In the genomic region with DNA sequence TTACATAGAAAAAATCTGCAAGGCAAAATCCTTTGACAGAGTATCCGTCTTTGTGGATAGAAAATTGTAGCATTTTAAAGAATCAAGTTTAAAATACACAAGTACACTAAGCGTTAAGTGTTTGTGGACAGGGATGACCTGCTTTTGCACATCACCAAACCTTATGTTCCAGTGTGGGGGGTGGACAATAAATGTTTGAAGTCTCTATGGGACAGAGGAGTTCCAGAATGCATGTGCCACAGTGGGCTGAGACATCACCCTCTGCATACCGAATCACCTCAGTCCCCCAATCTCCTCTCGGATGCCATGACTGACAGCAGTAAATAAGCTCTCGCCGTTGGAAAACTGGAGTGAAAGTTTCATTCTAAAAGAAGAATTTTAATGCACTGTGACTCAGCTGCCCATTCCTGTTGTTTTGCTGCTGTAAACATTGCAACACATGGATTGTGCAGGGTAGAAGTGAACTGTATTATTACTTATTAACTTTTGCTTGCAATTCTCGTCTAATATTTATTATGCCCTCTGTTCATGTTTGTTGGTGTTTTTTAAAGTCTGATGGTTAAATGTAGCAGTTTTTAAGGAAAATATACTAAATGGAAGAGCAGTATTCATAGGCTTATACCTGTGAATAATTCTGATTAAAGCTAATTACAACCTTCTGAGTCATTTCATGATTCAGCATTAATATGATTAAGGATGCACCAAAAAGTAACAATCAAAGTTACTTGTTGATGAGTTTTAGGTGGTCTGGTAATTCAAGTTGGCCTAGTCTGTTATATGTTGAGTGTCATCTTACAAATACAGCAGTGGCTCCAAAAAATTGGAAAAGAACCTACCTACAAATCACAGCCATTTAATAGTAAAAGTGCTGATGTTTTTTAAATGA, we compare ENCODE assay signal across 21 cellular contexts. TPM values are rescaled to one million over a fixed set of nuclear protein-coding genes. Genes with fewer than 3 reads are reported as not detected.
DNase-seq lines count a peak whose midpoint lies in the region; ATAC-seq and TF ChIP-seq lines count a peak whose summit lies in the region.
"Had no signal": no experiment of that assay in that cellular context is flagged by ENCODE, and none has a peak within 500 bp of the region (broad histone marks: within the 10 kb centered on the region; RNA-seq: fewer than 3 reads in every experiment).

No MANE protein-coding gene starts in this region.

- WGBS in liver: 27% methylated on average over 7 of the region's 7 CpGs
- no CpG with 5 or more reads among the region's 7 CpGs for WGBS in neuronal stem cell (ENCODE audit: extremely low coverage in 2 of 2, insufficient read length in 2 of 2, insufficient replicate concordance in 1 of 2), 2 donors

- POLR2A ChIA-PET in PC-3 (lab: Charles Lee; ENCODE audit: unreplicated experiment): no interaction called here

- H3K18ac ChIP-seq in neuronal stem cell (ENCODE audit: low read length): no peak overlapping the region

- H3K9ac ChIP-seq in PC-3 (ENCODE audit: low read length) (peak overlapping the region; percentile 80), liver (ENCODE audit: low read depth in 1 of 2, low read length in 2 of 2) (peak overlapping the region in 1 of 2 donors; percentile 42), neuronal stem cell (ENCODE audit: low read depth, low read length, poor library complexity) (no peak overlapping the region)
- H3K9ac ChIP-seq: KMS-11 had no signal

- no peaks in the 10 kb centered on the region for H3K36me3 ChIP-seq in PC-3 (ENCODE audit: low read depth, low read length)
- no peaks in the 10 kb centered on the region for H3K36me3 ChIP-seq in liver (ENCODE audit: control insufficient read depth in 4 of 4, insufficient read depth in 3 of 4, low read depth in 1 of 4, low read length in 3 of 4)
- no peaks in the 10 kb centered on the region for H3K36me3 ChIP-seq in neuronal stem cell (replicated peaks in 1 of 2; ENCODE audit: control insufficient read depth in 2 of 2, insufficient read depth in 2 of 2, low read length in 2 of 2)
- H3K36me3 ChIP-seq: neutrophil, SJCRH30 had no signal

- H3K4me1 ChIP-seq in PC-3 (ENCODE audit: insufficient read depth, low read length) (peaks cover 31% of the 10 kb centered on the region), liver (ENCODE audit: control insufficient read depth in 4 of 4, insufficient read depth in 4 of 4, low read length in 3 of 4) (peaks cover 1 to 11% (median 6%) of the 10 kb centered on the region in 4 donors), neuronal stem cell (ENCODE audit: control insufficient read depth in 2 of 2, insufficient read depth in 1 of 2, low read depth in 1 of 2, low read length in 2 of 2) (no peaks in the 10 kb centered on the region)
- H3K4me1 ChIP-seq: SJCRH30 had no signal

- no peaks in the 10 kb centered on the region for H3F3A ChIP-seq in PC-3 (ENCODE audit: low read length, unreplicated experiment)

- no peak for TF ChIP-seq CTCF in AG10803 (conservative IDR thresholded peaks at IDR 0.05; ENCODE audit: low read length)
- TF ChIP-seq CTCF in PC-3 (conservative IDR thresholded peaks at IDR 0.05; ENCODE audit: low read depth, low read length): no peak
- no peak for TF ChIP-seq CTCF in liver (IDR thresholded peaks at IDR 0.05; ENCODE audit: low read depth, low read length, missing input control)

- H3K4me2 ChIP-seq in PC-3 (ENCODE audit: low read length) (peak overlapping the region; percentile 55), neuronal stem cell (ENCODE audit: insufficient read depth, low read length, poor library complexity, severe bottlenecking) (no peak overlapping the region)
- H3K4me2 ChIP-seq: KMS-11 had no signal

- DNase-seq in AG10803 (ENCODE audit: low read depth): peak; percentile 36
- peak; percentile 72 for DNase-seq in PC-3
- DNase-seq in epithelial cell of prostate (ENCODE audit: low read depth, low spot score): no peak
- no peak for DNase-seq in germinal center (ENCODE audit: low spot score)
- no peak for DNase-seq in NCI-H524 (lab: John Stamatoyannopoulos, UW)
- DNase-seq in neuronal stem cell (ENCODE audit: low spot score): no peak
- DNase-seq: activated CD4-positive, alpha-beta memory T cell treated with anti-CD3 and anti-CD28 coated beads for 36 hours; activated naive CD4-positive, alpha-beta T cell treated with anti-CD3 and anti-CD28 coated beads, Interleukin-2, amount 10 ng/mL, durations not matched to agents 7 days and 5 days; CD4-positive, alpha-beta memory T cell; endodermal cell; foreskin melanocyte; NCI-H1105 treated with DMSO at 0.1 percent for 48 hours; NCI-H2107; NCI-H526 treated with DMSO at 0.1 percent for 48 hours; SJCRH30; stimulated activated CD4-positive, alpha-beta T cell treated with anti-CD3 and anti-CD28 coated beads, Interleukin-12 subunit alpha, Interleukin-12 subunit beta, amount 100 ng/mL, for 4 hours; stimulated activated CD8-positive, alpha-beta memory T cell treated with anti-CD3 and anti-CD28 coated beads, Interleukin-4, amount 100 ng/mL, for 48 hours had no signal

- H2BK120ac ChIP-seq in neuronal stem cell (ENCODE audit: low read depth, low read length): no peak overlapping the region

- no peak overlapping the region for H2BK12ac ChIP-seq in neuronal stem cell (ENCODE audit: low read length)

- H3K27ac ChIP-seq in PC-3 (ENCODE audit: low read length) (peak overlapping the region; percentile 99), epithelial cell of prostate (peak overlapping the region; percentile 67), liver (ENCODE audit: low read depth in 1 of 2, low read length in 2 of 2) (peak overlapping the region; percentile 22 to 69), neuronal stem cell (replicated peaks; ENCODE audit: low read length) (no peak overlapping the region)
- H3K27ac ChIP-seq: KMS-11, neutrophil, SJCRH30 had no signal

- no peak overlapping the region for H3K4ac ChIP-seq in neuronal stem cell (ENCODE audit: low read length)

- H3K79me2 ChIP-seq in PC-3 (ENCODE audit: low read length): no peaks in the 10 kb centered on the region

- no peak overlapping the region for H4K91ac ChIP-seq in neuronal stem cell (ENCODE audit: low read depth, low read length, poor library complexity)

- H4K8ac ChIP-seq in neuronal stem cell (ENCODE audit: low read depth, low read length): no peak overlapping the region

- no peak overlapping the region for H2AFZ ChIP-seq in PC-3 (ENCODE audit: low read length)
- no peak overlapping the region for H2AFZ ChIP-seq in neuronal stem cell (ENCODE audit: low read length)

- no peak overlapping the region for H2AK5ac ChIP-seq in neuronal stem cell (ENCODE audit: low read depth, low read length)

- H2BK15ac ChIP-seq in neuronal stem cell (ENCODE audit: low read length): no peak overlapping the region

- H2BK5ac ChIP-seq in neuronal stem cell (ENCODE audit: low read length): no peak overlapping the region

- no peaks in the 10 kb centered on the region for H3K9me2 ChIP-seq in PC-3 (replicated peaks; ENCODE audit: low read length)

- TF ChIP-seq RAD21 in liver (IDR thresholded peaks at IDR 0.05): peak in 1 of 2 donors; percentile 31

- no peaks in the 10 kb centered on the region for H3K27me3 ChIP-seq in PC-3 (ENCODE audit: low read length)
- no peaks in the 10 kb centered on the region for H3K27me3 ChIP-seq in liver (ENCODE audit: control insufficient read depth in 4 of 4, insufficient read depth in 4 of 4, low read length in 3 of 4)
- no peaks in the 10 kb centered on the region for H3K27me3 ChIP-seq in neuronal stem cell (ENCODE audit: control insufficient read depth in 3 of 3, insufficient read depth in 3 of 3, low read depth in 1 of 3, low read length in 3 of 3)
- H3K27me3 ChIP-seq: neutrophil, SJCRH30 had no signal

- H4K20me1 ChIP-seq in PC-3 (ENCODE audit: low read length): no peaks in the 10 kb centered on the region

- H3K4me3 ChIP-seq in AG10803 (ENCODE audit: low read length): no peak overlapping the region
- peak overlapping the region; percentile 5; the same call in 1 of the 2 replicates for H3K4me3 ChIP-seq in PC-3 (ENCODE audit: low read length)
- peak overlapping the region in 2 of 3 donors; percentile 5 to 23 for H3K4me3 ChIP-seq in liver (ENCODE audit: low read depth in 1 of 3, low read length in 3 of 3)
- H3K4me3 ChIP-seq in neuronal stem cell (ENCODE audit: low read length in 2 of 2): no peak overlapping the region
- H3K4me3 ChIP-seq: SJCRH30 had no signal

- H3K14ac ChIP-seq in neuronal stem cell (ENCODE audit: low read length): no peak overlapping the region

- ATAC-seq in PC-3 (peak; percentile 14), HG03460 (IDR thresholded peaks at IDR 0.05; ENCODE audit: unreplicated experiment) (no peak)

- intact Hi-C loops in PC-3 (cut with micrococcal nuclease): no loop called here

- no peak overlapping the region for H3K23ac ChIP-seq in neuronal stem cell (ENCODE audit: low read depth, low read length, poor library complexity)

- CTCF ChIA-PET in PC-3 (lab: Charles Lee): no interaction called here

- no TSS peak for BruUV-seq in PC-3 (replicated peaks; lab: Mats Ljungman, UMichigan)

- H3K79me1 ChIP-seq in neuronal stem cell (ENCODE audit: low read depth, low read length): no peaks in the 10 kb centered on the region

- no peaks in the 10 kb centered on the region for H3K9me3 ChIP-seq in PC-3 (ENCODE audit: low read length)
- no peaks in the 10 kb centered on the region for H3K9me3 ChIP-seq in liver (ENCODE audit: control insufficient read depth in 4 of 4, low read length in 3 of 4)
- no peaks in the 10 kb centered on the region for H3K9me3 ChIP-seq in neuronal stem cell (replicated peaks in 1 of 2; ENCODE audit: control insufficient read depth in 2 of 2, insufficient read depth in 1 of 2, low read depth in 1 of 2, low read length in 2 of 2)
- H3K9me3 ChIP-seq: neutrophil, SJCRH30 had no signal

TF ChIP-seq in liver, 16 proteins besides CTCF, POLR2A, EP300 and RAD21 (continues in another document):
- no peak for TF ChIP-seq HNF4G (IDR thresholded peaks at IDR 0.05)

RNA-seq across cellular contexts. Expression of a gene that starts 24.0 kb away (rescaled TPM):
- 21.2 and 31.5 TPM in 2 replicates for total RNA-seq in PC-3 (2014; rRNA removed)
- 10 to 100 TPM; 14.2 to 15.1 TPM for total RNA-seq in liver
- 1 to 10 TPM; 7.2 to 7.7 TPM for polyA plus RNA-seq in liver
- 15.8 TPM for polyA plus RNA-seq in neuronal stem cell (2013, experiment 1 of 2)
- polyA plus RNA-seq in neuronal stem cell (2013, experiment 2 of 2): 16.0 TPM

RNA-seq across cellular contexts. Expression of a gene that starts 36.4 kb away (rescaled TPM):
- 12.4 and 17.3 TPM in 2 replicates for total RNA-seq in PC-3 (2014; rRNA removed)
- total RNA-seq in liver: 1 to 10 TPM; 3.9 to 8.8 TPM
- 1 to 10 TPM; 5.0 to 5.2 TPM for polyA plus RNA-seq in liver
- polyA plus RNA-seq in neuronal stem cell (2013, experiment 1 of 2): 27.8 TPM
- polyA plus RNA-seq in neuronal stem cell (2013, experiment 2 of 2): 28.9 TPM

Comparison
In these comparisons a context has a peak if more than half of its experiments do, and no peak if none do; other contexts are left out.
1. DNase-seq: peak in AG10803 (single experiment) and PC-3 (single experiment); none in epithelial cell of prostate (single experiment), germinal center (single experiment), NCI-H524 (0 of 2) and neuronal stem cell (single experiment).
2. H3K4me3 ChIP-seq: peak in PC-3 (single experiment) and liver (2 of 3); none in AG10803 (single experiment) and neuronal stem cell (0 of 2).